ENCODE assay signal across 10 cellular contexts in genomic region chr4:154018659-154019058, GRCh38.
A peak's percentile ranks its signal among the peaks of the same experiment; 100 is the strongest.
DNase-seq lines count a peak whose midpoint lies in the region; ATAC-seq and TF ChIP-seq lines count a peak whose summit lies in the region.
"Had no signal": no experiment of that assay in that cellular context is flagged by ENCODE, and none has a peak within 500 bp of the region (broad histone marks: within the 10 kb centered on the region; RNA-seq: fewer than 3 reads in every experiment).

No MANE protein-coding gene starts in this region.

- H3K9me3 ChIP-seq in A673 (ENCODE audit: low read depth, low read length, poor library complexity, severe bottlenecking) = no peaks in the 10 kb centered on the region
- no peaks in the 10 kb centered on the region for H3K9me3 ChIP-seq in HCT116 (ENCODE audit: control insufficient read depth in 1 of 2, insufficient read depth in 1 of 2, low read depth in 1 of 2, low read length in 2 of 2)
- H3K9me3 ChIP-seq: thyroid gland had no signal

- H3K27me3 ChIP-seq in A673 (replicated peaks; ENCODE audit: insufficient read depth, low read depth, low read length, poor library complexity) (no peaks in the 10 kb centered on the region), HCT116 (ENCODE audit: insufficient read depth, low read length) (no peaks in the 10 kb centered on the region)
- H3K27me3 ChIP-seq: thyroid gland had no signal

- TF ChIP-seq CTCF in A673 (conservative IDR thresholded peaks at IDR 0.05; ENCODE audit: low read depth, low read length) = peak; percentile 37; the same call in 1 of the 2 replicates
- peak in 2 of 3 experiments; percentile 18 to 22; a peak in 3 of 6 replicates for TF ChIP-seq CTCF in HCT116 (IDR thresholded peaks at IDR 0.05 in 2 of 3, conservative IDR thresholded peaks at IDR 0.05 in 1 of 3; ENCODE audit: borderline replicate concordance in 1 of 3, insufficient read depth in 1 of 3, low read depth in 2 of 3, low read length in 2 of 3)

- no peak overlapping the region for H2AFZ ChIP-seq in HCT116 (ENCODE audit: low read depth, low read length, poor library complexity, severe bottlenecking)

- intact Hi-C loops in A673 (cut with micrococcal nuclease; ENCODE audit: unreplicated experiment) (loop anchor here (5.0 kb wide), 1 partner anchor 231 kb away; the partner anchor contains the start of gene SFRP2), HCT116 (cut with micrococcal nuclease) (no loop called here)

- POLR2A ChIA-PET in A673 (lab: Charles Lee; ENCODE audit: low non-redundant PET) (no interaction called here), HCT116 (lab: Charles Lee) (no interaction called here)

- H3K9ac ChIP-seq in HCT116 (ENCODE audit: low read length) = no peak overlapping the region

- ATAC-seq in HCT116 = peak; percentile 58
- ATAC-seq in GM19452 (IDR thresholded peaks at IDR 0.05; ENCODE audit: unreplicated experiment) = no peak
- no peak for ATAC-seq in GM18502 (IDR thresholded peaks at IDR 0.05; ENCODE audit: poor library complexity, unreplicated experiment)

- peak; percentile 50 for TF ChIP-seq RAD21 in HCT116 (IDR thresholded peaks at IDR 0.05; ENCODE audit: low read depth)

- BruUV-seq in A673 (replicated peaks; lab: Mats Ljungman, UMichigan) = no TSS peak
- BruUV-seq in HCT116 (replicated peaks; lab: Mats Ljungman, UMichigan) = no TSS peak

- H3K4me2 ChIP-seq in HCT116 (ENCODE audit: low read length) = no peak overlapping the region

- no peak overlapping the region for H3K4me3 ChIP-seq in A673 (ENCODE audit: low read depth, low read length, poor library complexity, severe bottlenecking)
- H3K4me3 ChIP-seq in HCT116 (replicated peaks in 1 of 2; ENCODE audit: low read depth in 1 of 2, low read length in 2 of 2) = no peak overlapping the region
- H3K4me3 ChIP-seq: thyroid gland had no signal

- no peaks in the 10 kb centered on the region for H3K36me3 ChIP-seq in A673 (ENCODE audit: insufficient read depth, low read length, poor library complexity, severe bottlenecking)
- no peaks in the 10 kb centered on the region for H3K36me3 ChIP-seq in HCT116 (ENCODE audit: control insufficient read depth in 1 of 2, insufficient read depth in 2 of 2, low read length in 2 of 2)
- H3K36me3 ChIP-seq: thyroid gland had no signal

- H3K4me1 ChIP-seq in A673 (ENCODE audit: insufficient read depth, low read length, poor library complexity, severe bottlenecking) (no peaks in the 10 kb centered on the region), HCT116 (ENCODE audit: control insufficient read depth in 1 of 2, insufficient read depth in 2 of 2, low read length in 2 of 2) (no peaks in the 10 kb centered on the region)
- H3K4me1 ChIP-seq: thyroid gland had no signal

- CTCF ChIA-PET in A673 (lab: Charles Lee) (interaction anchor here (1.3 kb wide), 1 partner anchor 232 kb away, joined by 3 read pairs; no protein-coding TSS in a partner anchor), HCT116 (lab: Charles Lee) (interaction anchor here (1.9 kb wide), 1 partner anchor 233 kb away, joined by 7 read pairs; no protein-coding TSS in a partner anchor)

- no peak for TF ChIP-seq POLR2A in HCT116 (IDR thresholded peaks at IDR 0.05; ENCODE audit: borderline replicate concordance, extremely low read depth, insufficient read depth, insufficient read length)

- H4K20me1 ChIP-seq in HCT116 (ENCODE audit: insufficient read depth) = no peaks in the 10 kb centered on the region

- RAD21 ChIA-PET in HCT116 (lab: Charles Lee; ENCODE audit: low non-redundant PET in 1 of 2, low total read pairs in 2 of 2, uncharacterized antibody in 2 of 2, unreplicated experiment in 2 of 2) = interaction anchor here in 1 of 2 experiments (1.2 kb wide), 1 partner anchor 233 kb away, joined by 3 read pairs; no protein-coding TSS in a partner anchor

- DNase-seq in A673 (ENCODE audit: low spot score) = peak; percentile 4
- no peak for DNase-seq in HCT116 (ENCODE audit: low read depth, low spot score)
- peak; percentile 6 for DNase-seq in activated T-cell treated with anti-CD3 and anti-CD28 coated beads for 48 hours (ENCODE audit: low read depth)
- peak; percentile 27 for DNase-seq in left kidney (ENCODE audit: low read depth, low spot score)
- no peak for DNase-seq in globus pallidus (ENCODE audit: low spot score)
- no peak for DNase-seq in NCI-H2107 (lab: John Stamatoyannopoulos, UW)
- DNase-seq: NCI-H2171, thyroid gland had no signal

- H3K27ac ChIP-seq in A673 (ENCODE audit: low read depth, low read length, poor library complexity, severe bottlenecking) (no peak overlapping the region), HCT116 (ENCODE audit: low read depth, low read length) (no peak overlapping the region)
- H3K27ac ChIP-seq: thyroid gland had no signal

- H3K9me2 ChIP-seq in HCT116 (ENCODE audit: insufficient read depth) = no peaks in the 10 kb centered on the region

- H3K79me2 ChIP-seq in HCT116 (ENCODE audit: insufficient read depth, low read length) = no peaks in the 10 kb centered on the region

TF ChIP-seq in HCT116, 20 proteins besides CTCF, POLR2A, EP300 and RAD21:
- TF ChIP-seq YY1 (IDR thresholded peaks at IDR 0.05; ENCODE audit: extremely low read depth, insufficient replicate concordance, low read depth, low read length) (no peak), SIN3A (IDR thresholded peaks at IDR 0.05; ENCODE audit: low read depth) (no peak), EZH2phosphoT487 (IDR thresholded peaks at IDR 0.05; ENCODE audit: borderline replicate concordance) (no peak), TCF7L2 (IDR thresholded peaks at IDR 0.05; ENCODE audit: borderline replicate concordance, extremely low read depth, insufficient read depth, insufficient read length) (no peak), EZH2 (IDR thresholded peaks at IDR 0.05) (no peak)

Comparison
In these comparisons a context has a peak if more than half of its experiments do, and no peak if none do; other contexts are left out.
1. DNase-seq: peak in A673 (single experiment), activated T-cell treated with anti-CD3 and anti-CD28 coated beads for 48 hours (single experiment) and left kidney (single experiment); none in HCT116 (single experiment), globus pallidus (single experiment) and NCI-H2107 (single experiment).